In genomic region chr11:134332189-134332631, GRCh38 we compare ENCODE assay signal across 8 cellular contexts. TPM values are rescaled to one million over a fixed set of nuclear protein-coding genes. Genes with fewer than 3 reads are reported as not detected.
DNase-seq lines count a peak whose midpoint lies in the region; ATAC-seq, FAIRE-seq and TF ChIP-seq lines count a peak whose summit lies in the region.

No MANE protein-coding gene starts in this region.

- dilution Hi-C loops in IMR-90 (cut with HindIII; ENCODE audit: low sequenced_read_pairs, unreplicated experiment) = no loop called here

- POLR2A ChIA-PET in activated CD4-positive, alpha-beta T cell treated with anti-CD3 and anti-CD28 coated beads for 36 hours (lab: Charles Lee) = no interaction called here
- POLR2A ChIA-PET in IMR-90 (lab: Charles Lee; ENCODE audit: unreplicated experiment) = no interaction called here

- H2AFZ ChIP-seq in IMR-90 (replicated peaks; ENCODE audit: low read length, poor library complexity) (peak overlapping the region; percentile 65), astrocyte (ENCODE audit: low read depth, low read length) (peak overlapping the region; percentile 66)

- no peak overlapping the region for H2BK5ac ChIP-seq in IMR-90 (ENCODE audit: low read depth, low read length, poor library complexity, severe bottlenecking)

- H3K4me3 ChIP-seq in IMR-90 (ENCODE audit: insufficient read depth, low read depth, low read length) = no peak overlapping the region
- peak overlapping the region; percentile 23 for H3K4me3 ChIP-seq in astrocyte (ENCODE audit: insufficient read depth, low read depth, low read length)

- BruUV-seq in IMR-90 (replicated peaks; lab: Mats Ljungman, UMichigan) = no TSS peak

- H4K5ac ChIP-seq in IMR-90 (ENCODE audit: low read depth, low read length) = no peak overlapping the region

- H4K8ac ChIP-seq in IMR-90 (ENCODE audit: low read depth in 2 of 2, low read length in 2 of 2) = no peak overlapping the region

- H2AK9ac ChIP-seq in IMR-90 (replicated peaks; ENCODE audit: low read depth, low read length, poor library complexity) = no peak overlapping the region

- no peak overlapping the region for H3K14ac ChIP-seq in IMR-90 (replicated peaks; ENCODE audit: low read depth, low read length)

- no peak overlapping the region for H2AK5ac ChIP-seq in IMR-90 (ENCODE audit: low read depth, low read length)

- no peaks in the 10 kb centered on the region for H3K36me3 Mint-ChIP-seq in activated CD4-positive, alpha-beta T cell treated with anti-CD3 and anti-CD28 coated beads for 36 hours (ENCODE audit: low read depth)
- no peaks in the 10 kb centered on the region for H3K36me3 Mint-ChIP-seq in astrocyte (ENCODE audit: low read depth, unreplicated experiment)

- in situ Hi-C loops in IMR-90 (cut with MboI; ENCODE audit: low sequenced_read_pairs) = no loop called here

- no peak for FAIRE-seq in astrocyte (lab: Jason Lieb, UNC)

- H3K36me3 ChIP-seq in IMR-90 (ENCODE audit: control insufficient read depth, insufficient read depth, low read length) (no peaks in the 10 kb centered on the region), astrocyte (ENCODE audit: insufficient read depth, low read length) (no peaks in the 10 kb centered on the region)

- no peak overlapping the region for H4K91ac ChIP-seq in IMR-90 (ENCODE audit: insufficient read depth, low read depth, low read length)

- peak overlapping the region; percentile 47 for H3K4me2 ChIP-seq in IMR-90 (ENCODE audit: low read depth, low read length)
- H3K4me2 ChIP-seq in astrocyte (ENCODE audit: low read length) = peak overlapping the region; percentile 77

- 8% methylated on average over 15 of the region's 40 CpGs; no CpG with 5 or more reads in 1 of the 2 experiments for WGBS in IMR-90 (ENCODE audit: extremely low coverage in 2 of 2, insufficient read length in 1 of 2), 2 experiments

- H3K4me1 Mint-ChIP-seq in activated CD4-positive, alpha-beta T cell treated with anti-CD3 and anti-CD28 coated beads for 36 hours = peaks cover 12% of the 10 kb centered on the region
- H3K4me1 Mint-ChIP-seq in astrocyte (ENCODE audit: low read depth, unreplicated experiment) = no peaks in the 10 kb centered on the region

- peak overlapping the region; percentile 71 for H3K4me3 Mint-ChIP-seq in activated CD4-positive, alpha-beta T cell treated with anti-CD3 and anti-CD28 coated beads for 36 hours
- H3K4me3 Mint-ChIP-seq in astrocyte (ENCODE audit: unreplicated experiment) = peak overlapping the region; percentile 72

- no peak overlapping the region for H3K56ac ChIP-seq in IMR-90 (ENCODE audit: extremely low read depth, insufficient read depth, low read length)

- H3K9me3 Mint-ChIP-seq in activated CD4-positive, alpha-beta T cell treated with anti-CD3 and anti-CD28 coated beads for 36 hours (ENCODE audit: low read depth) = no peaks in the 10 kb centered on the region
- H3K9me3 Mint-ChIP-seq in astrocyte (ENCODE audit: unreplicated experiment) = peaks cover 2% of the 10 kb centered on the region

- no peak for TF ChIP-seq CTCF in IMR-90 (conservative IDR thresholded peaks at IDR 0.05; ENCODE audit: low read depth, low read length)
- TF ChIP-seq CTCF in astrocyte (IDR thresholded peaks at IDR 0.05; ENCODE audit: insufficient read depth, low read depth, low read length) = no peak

- no peak overlapping the region for H2BK120ac ChIP-seq in IMR-90 (ENCODE audit: low read depth, low read length)

- no peak overlapping the region for H2BK20ac ChIP-seq in IMR-90 (ENCODE audit: low read depth, low read length)

- ATAC-seq in activated CD4-positive, alpha-beta T cell treated with anti-CD3 and anti-CD28 coated beads for 36 hours = peak; percentile 28
- peak; percentile 9; the same call in 1 of the 2 replicates for ATAC-seq in IMR-90 (ENCODE audit: low read depth)
- no peak for ATAC-seq in GM18861 (IDR thresholded peaks at IDR 0.05; ENCODE audit: unreplicated experiment)
- ATAC-seq in HG03571 (IDR thresholded peaks at IDR 0.05; ENCODE audit: unreplicated experiment) = no peak

- H3K27ac ChIP-seq in IMR-90 (ENCODE audit: insufficient read depth, low read length) = no peak overlapping the region
- no peak overlapping the region for H3K27ac ChIP-seq in astrocyte (ENCODE audit: low read depth, low read length)

- no peaks in the 10 kb centered on the region for H3K79me1 ChIP-seq in IMR-90 (ENCODE audit: low read depth in 1 of 2, low read length in 2 of 2)

- no peak overlapping the region for H3K23ac ChIP-seq in IMR-90 (ENCODE audit: low read depth, low read length)

- peaks cover 14% of the 10 kb centered on the region for H3K27me3 ChIP-seq in IMR-90 (ENCODE audit: control insufficient read depth, insufficient read depth, low read length)
- peaks cover 22% of the 10 kb centered on the region for H3K27me3 ChIP-seq in astrocyte (ENCODE audit: insufficient read depth, low read length)

- no peak overlapping the region for H2BK15ac ChIP-seq in IMR-90 (ENCODE audit: low read depth, low read length)

- H3K79me2 ChIP-seq in astrocyte (ENCODE audit: insufficient read depth, low read length) = no peaks in the 10 kb centered on the region

- CTCF ChIA-PET in activated CD4-positive, alpha-beta T cell treated with anti-CD3 and anti-CD28 coated beads for 36 hours (lab: Charles Lee) = interaction anchor here (0.5 to 0.9 kb wide), 2 partner anchors 70 to 127 kb away, joined by 3 to 4 read pairs; no protein-coding TSS in a partner anchor
- CTCF ChIA-PET in IMR-90 (lab: Yijun Ruan, JAX) = no interaction called here

- intact Hi-C loops in activated CD4-positive, alpha-beta T cell treated with anti-CD3 and anti-CD28 coated beads for 36 hours (cut with DNase I, micrococcal nuclease) = loop anchor here (5.0 kb wide), 3 partner anchors 55 to 385 kb away; partner anchors contain the start of genes ACAD8 (in 1 of the 2), GLB1L3 (in 1 of the 2) and THYN1 (in 1 of the 2)
- intact Hi-C loops in IMR-90 (cut with micrococcal nuclease) = no loop called here

- H3K9me3 ChIP-seq in IMR-90 (ENCODE audit: control insufficient read depth, insufficient read depth, low read length) (no peaks in the 10 kb centered on the region), astrocyte (ENCODE audit: insufficient read depth, low read depth, low read length) (no peaks in the 10 kb centered on the region)

- no peak overlapping the region for H3K18ac ChIP-seq in IMR-90 (ENCODE audit: low read depth, low read length)

- H4K20me1 ChIP-seq in IMR-90 (ENCODE audit: insufficient read depth, low read length) (no peaks in the 10 kb centered on the region), astrocyte (ENCODE audit: insufficient read depth, low read length) (no peaks in the 10 kb centered on the region)

- H3K4me1 ChIP-seq in IMR-90 (ENCODE audit: control insufficient read depth, insufficient read depth, low read length) = no peaks in the 10 kb centered on the region
- no peaks in the 10 kb centered on the region for H3K4me1 ChIP-seq in astrocyte (ENCODE audit: insufficient read depth, low read length)

- peaks cover 21% of the 10 kb centered on the region for H3K27me3 Mint-ChIP-seq in activated CD4-positive, alpha-beta T cell treated with anti-CD3 and anti-CD28 coated beads for 36 hours
- peaks cover 39% of the 10 kb centered on the region for H3K27me3 Mint-ChIP-seq in astrocyte (ENCODE audit: low read depth, unreplicated experiment)

- no peak for TF ChIP-seq POLR2A in IMR-90 (IDR thresholded peaks at IDR 0.05; ENCODE audit: low read depth, low read length)

- peak; percentile 46 for DNase-seq in activated CD4-positive, alpha-beta T cell treated with anti-CD3 and anti-CD28 coated beads for 36 hours
- DNase-seq in activated CD4-positive, alpha-beta T cell treated with anti-CD3 and anti-CD28 coated beads, Interleukin-2, amount 50 U/mL, for 1 hour = no peak
- DNase-seq in IMR-90 (no peak), astrocyte (ENCODE audit: low read depth) (no peak), kidney tubule cell (ENCODE audit: low spot score) (peak; percentile 15)
- DNase-seq in stimulated activated CD8-positive, alpha-beta memory T cell treated with anti-CD3 and anti-CD28 coated beads, Interleukin-2, amount 100 ng/mL, for 48 hours (ENCODE audit: low read depth in 2 of 2) = peak; percentile 5 to 8

- no peak for TF ChIP-seq RAD21 in IMR-90 (IDR thresholded peaks at IDR 0.05; ENCODE audit: low read length)

- H3K9me1 ChIP-seq in IMR-90 (ENCODE audit: insufficient read depth, low read length) = no peaks in the 10 kb centered on the region

- H3K4ac ChIP-seq in IMR-90 (ENCODE audit: low read depth, low read length) = no peak overlapping the region

- H3K9ac ChIP-seq in IMR-90 (ENCODE audit: low read depth, low read length) = no peak overlapping the region
- H3K9ac ChIP-seq in astrocyte (ENCODE audit: low read length) = no peak overlapping the region

- no peak overlapping the region for H3K27ac Mint-ChIP-seq in activated CD4-positive, alpha-beta T cell treated with anti-CD3 and anti-CD28 coated beads for 36 hours
- H3K27ac Mint-ChIP-seq in astrocyte (ENCODE audit: unreplicated experiment) = no peak overlapping the region

TF ChIP-seq in IMR-90, 13 proteins besides CTCF, POLR2A, EP300 and RAD21:
- TF ChIP-seq CHD1 (IDR thresholded peaks at IDR 0.05; ENCODE audit: low read depth, low read length) = no peak

RNA-seq across cellular contexts. Expression of gene GLB1L2, which starts 0.4 kb away (rescaled TPM):
- total RNA-seq in activated CD4-positive, alpha-beta T cell treated with anti-CD3 and anti-CD28 coated beads for 36 hours = 1 to 10 TPM; 3.9 to 4.2 TPM
- under 0.01 TPM in 2 replicates for total RNA-seq in IMR-90 (2012; rRNA removed)
- 0.13 and 0.26 TPM in 2 replicates for polyA plus RNA-seq in IMR-90 (2012; rRNA removed)
- polyA plus RNA-seq in IMR-90 (2012; cell fraction: cytosol; rRNA removed) = 0.02 and 0.15 TPM in 2 replicates
- 0.15 and 0.17 TPM in 2 replicates for polyA plus RNA-seq in IMR-90 (2012; cell fraction: nucleus; rRNA removed; ENCODE audit: low replicate concordance)
- 2.8 and 3.0 TPM in 2 replicates for total RNA-seq in astrocyte

RNA-seq across cellular contexts. Expression of gene GLB1L3, which starts 56.0 kb away (rescaled TPM):
- total RNA-seq in activated CD4-positive, alpha-beta T cell treated with anti-CD3 and anti-CD28 coated beads for 36 hours = 10 to 100 TPM; 11.7 to 12.2 TPM
- not detected in 2 replicates for total RNA-seq in IMR-90 (2012; rRNA removed)
- polyA plus RNA-seq in IMR-90 (2012; rRNA removed) = not detected in 2 replicates
- polyA plus RNA-seq in IMR-90 (2012; cell fraction: cytosol; rRNA removed) = not detected in 2 replicates
- 0.02 TPM in 1 of 2 replicates, not detected in the other for polyA plus RNA-seq in IMR-90 (2012; cell fraction: nucleus; rRNA removed; ENCODE audit: low replicate concordance)
- total RNA-seq in astrocyte = 0.20 and 0.22 TPM in 2 replicates

Comparison
In these comparisons a context has a peak if more than half of its experiments do, and no peak if none do; other contexts are left out.
1. DNase-seq: peak in activated CD4-positive, alpha-beta T cell treated with anti-CD3 and anti-CD28 coated beads for 36 hours (single experiment), kidney tubule cell (single experiment) and stimulated activated CD8-positive, alpha-beta memory T cell treated with anti-CD3 and anti-CD28 coated beads, Interleukin-2, amount 100 ng/mL, for 48 hours (2 of 2); none in activated CD4-positive, alpha-beta T cell treated with anti-CD3 and anti-CD28 coated beads, Interleukin-2, amount 50 U/mL, for 1 hour (single experiment), IMR-90 (single experiment) and astrocyte (single experiment).
2. ATAC-seq: peak in activated CD4-positive, alpha-beta T cell treated with anti-CD3 and anti-CD28 coated beads for 36 hours (single experiment) and IMR-90 (single experiment); none in GM18861 (single experiment) and HG03571 (single experiment).
3. RNA of gene GLB1L3, which starts 56.0 kb away (total RNA-seq): 11.7 to 12.2 TPM in activated CD4-positive, alpha-beta T cell treated with anti-CD3 and anti-CD28 coated beads for 36 hours; 0.20 to 0.22 TPM in astrocyte and not detected in IMR-90; every median in the first group is over 10 times any median in the second.